Comparison of ENCODE assay signal across 2 cellular contexts in genomic region chr3:123416173-123416572, GRCh38.
TF ChIP-seq lines count a peak whose summit lies in the region.

No MANE protein-coding gene starts in this region.

TF ChIP-seq in liver, 16 proteins besides CTCF, POLR2A, EP300 and RAD21:
- no peak for TF ChIP-seq HNF4A (conservative IDR thresholded peaks at IDR 0.05)
- no peak for TF ChIP-seq FOXA2 (IDR thresholded peaks at IDR 0.05)
- TF ChIP-seq NR2F2 (IDR thresholded peaks at IDR 0.05), result peak; percentile 81
- TF ChIP-seq ZBTB33 (IDR thresholded peaks at IDR 0.05), result no peak
- TF ChIP-seq RXRA (IDR thresholded peaks at IDR 0.05), result peak; percentile 62 to 69
- TF ChIP-seq SP1 (IDR thresholded peaks at IDR 0.05), result peak; percentile 78
- TF ChIP-seq YY1 (IDR thresholded peaks at IDR 0.05), result no peak

TF ChIP-seq in HepG2, 621 proteins besides CTCF, POLR2A, EP300 and RAD21:
- TF ChIP-seq ZBTB46 (CRISPR knock-in tag; IDR thresholded peaks at IDR 0.05; ENCODE audit: borderline replicate concordance) (no peak), FOXJ3 (CRISPR knock-in tag; IDR thresholded peaks at IDR 0.05; ENCODE audit: borderline replicate concordance) (no peak), SP4 (CRISPR knock-in tag; IDR thresholded peaks at IDR 0.05) (no peak), ZNF33B (CRISPR knock-in tag; IDR thresholded peaks at IDR 0.05) (no peak), ZNF501 (CRISPR knock-in tag; IDR thresholded peaks at IDR 0.05) (no peak), SMAD9 (CRISPR knock-in tag; IDR thresholded peaks at IDR 0.05) (no peak), POGZ (CRISPR knock-in tag; IDR thresholded peaks at IDR 0.05) (no peak), GPBP1L1 (CRISPR knock-in tag; IDR thresholded peaks at IDR 0.05) (no peak), HOXA5 (CRISPR knock-in tag; IDR thresholded peaks at IDR 0.05) (no peak), ZNF292 (CRISPR knock-in tag; IDR thresholded peaks at IDR 0.05; ENCODE audit: borderline replicate concordance, low read depth) (no peak), ZNF276 (CRISPR knock-in tag; IDR thresholded peaks at IDR 0.05; ENCODE audit: low read depth) (no peak), BRF2 (CRISPR knock-in tag; IDR thresholded peaks at IDR 0.05) (no peak), ZNF207 (IDR thresholded peaks at IDR 0.05; ENCODE audit: borderline replicate concordance) (no peak), SIN3A (IDR thresholded peaks at IDR 0.05; ENCODE audit: borderline replicate concordance, low read depth, low read length) (no peak)
